ENCODE assay signal across 30 cellular contexts in genomic region chr15:25613113-25613512, GRCh38.
"Had no signal": no experiment of that assay in that cellular context is flagged by ENCODE, and none has a peak within 500 bp of the region (broad histone marks: within the 10 kb centered on the region; RNA-seq: fewer than 3 reads in every experiment).

No MANE protein-coding gene starts in this region.

- H3K9me3 Mint-ChIP-seq: activated CD4-positive, alpha-beta memory T cell treated with anti-CD3 and anti-CD28 coated beads for 36 hours; activated CD4-positive, alpha-beta T cell treated with anti-CD3 and anti-CD28 coated beads, Interleukin-2, amount 10 ng/mL, durations not matched to agents 24 days and 14 days; activated naive CD4-positive, alpha-beta T cell treated with anti-CD3 and anti-CD28 coated beads, Interleukin-2, amount 50 U/mL, for 24 hours; activated naive CD8-positive, alpha-beta T cell treated with anti-CD3 and anti-CD28 coated beads for 36 hours; activated naive CD8-positive, alpha-beta T cell treated with anti-CD3 and anti-CD28 coated beads, Interleukin-2, amount 50 U/mL, for 24 hours; activated T-helper 1 cell treated with anti-CD3 and anti-CD28 coated beads, Interleukin-12 subunit alpha, Interleukin-12 subunit beta, Interleukin-2, Interleukin-4 antibody, amounts not matched to agents 30 ng/mL and 10 ng/mL and 1 ng/mL, durations not matched to agents 14 hours and 24 hours and 36 hours; activated T-helper 2 cell treated with anti-CD3 and anti-CD28 coated beads, Interferon-gamma antibody, Interleukin-2, Interleukin-4, amounts not matched to agents 10 μg/mL and 5 μg/mL and 100 μg/mL, durations not matched to agents 14 hours and 24 hours and 36 hours had no signal

- H3K9me3 ChIP-seq: adrenal gland, body of pancreas, colonic mucosa had no signal

- H3K4me3 Mint-ChIP-seq: activated CD4-positive, alpha-beta memory T cell treated with anti-CD3 and anti-CD28 coated beads for 36 hours; activated CD4-positive, alpha-beta T cell treated with anti-CD3 and anti-CD28 coated beads for 36 hours; activated CD4-positive, alpha-beta T cell treated with anti-CD3 and anti-CD28 coated beads, Interleukin-2, amount 10 ng/mL, durations not matched to agents 24 days and 14 days; activated CD8-positive, alpha-beta memory T cell treated with anti-CD3 and anti-CD28 coated beads, Interleukin-2, amount 10 ng/mL, durations not matched to agents 7 days and 5 days; activated CD8-positive, alpha-beta T cell treated with anti-CD3 and anti-CD28 coated beads, Interleukin-2, amount 10 ng/mL, durations not matched to agents 7 days and 5 days; activated naive CD4-positive, alpha-beta T cell treated with anti-CD3 and anti-CD28 coated beads for 36 hours; activated naive CD4-positive, alpha-beta T cell treated with anti-CD3 and anti-CD28 coated beads, Interleukin-2, amount 50 U/mL, for 24 hours; activated naive CD8-positive, alpha-beta T cell treated with anti-CD3 and anti-CD28 coated beads for 36 hours; activated naive CD8-positive, alpha-beta T cell treated with anti-CD3 and anti-CD28 coated beads, Interleukin-2, amount 50 U/mL, for 24 hours; activated T-helper 1 cell treated with anti-CD3 and anti-CD28 coated beads, Interleukin-12 subunit alpha, Interleukin-12 subunit beta, Interleukin-2, Interleukin-4 antibody, amounts not matched to agents 30 ng/mL and 10 ng/mL and 1 ng/mL, durations not matched to agents 14 hours and 24 hours and 36 hours had no signal

- ATAC-seq: activated CD4-positive, alpha-beta T cell treated with anti-CD3 and anti-CD28 coated beads for 36 hours; activated CD8-positive, alpha-beta memory T cell treated with anti-CD3 and anti-CD28 coated beads, Interleukin-2, amount 10 ng/mL, durations not matched to agents 7 days and 5 days; activated CD8-positive, alpha-beta T cell treated with anti-CD3 and anti-CD28 coated beads, Interleukin-2, amount 10 ng/mL, durations not matched to agents 7 days and 5 days; activated naive CD8-positive, alpha-beta T cell treated with anti-CD3 and anti-CD28 coated beads, Interleukin-2, amount 50 U/mL, for 24 hours; body of pancreas; esophagus mucosa had no signal

- H3K4me1 Mint-ChIP-seq: activated CD4-positive, alpha-beta T cell treated with anti-CD3 and anti-CD28 coated beads for 36 hours; activated CD4-positive, alpha-beta T cell treated with anti-CD3 and anti-CD28 coated beads, Interleukin-2, amount 10 ng/mL, durations not matched to agents 24 days and 14 days; activated CD8-positive, alpha-beta memory T cell treated with anti-CD3 and anti-CD28 coated beads, Interleukin-2, amount 10 ng/mL, durations not matched to agents 7 days and 5 days; activated naive CD4-positive, alpha-beta T cell treated with anti-CD3 and anti-CD28 coated beads, Interleukin-2, amount 50 U/mL, for 24 hours; activated naive CD8-positive, alpha-beta T cell treated with anti-CD3 and anti-CD28 coated beads for 36 hours; activated naive CD8-positive, alpha-beta T cell treated with anti-CD3 and anti-CD28 coated beads, Interleukin-2, amount 50 U/mL, for 24 hours had no signal

- H3K36me3 Mint-ChIP-seq: activated CD4-positive, alpha-beta memory T cell treated with anti-CD3 and anti-CD28 coated beads for 36 hours; activated CD8-positive, alpha-beta memory T cell treated with anti-CD3 and anti-CD28 coated beads, Interleukin-2, amount 10 ng/mL, durations not matched to agents 7 days and 5 days; activated naive CD4-positive, alpha-beta T cell treated with anti-CD3 and anti-CD28 coated beads, Interleukin-2, amount 50 U/mL, for 24 hours; activated naive CD8-positive, alpha-beta T cell treated with anti-CD3 and anti-CD28 coated beads for 36 hours had no signal

- H3K4me3 ChIP-seq: adrenal gland, body of pancreas, colonic mucosa had no signal

- FAIRE-seq: endometrium, frontal cortex had no signal

- DNase-seq: activated CD4-positive, alpha-beta memory T cell treated with anti-CD3 and anti-CD28 coated beads for 36 hours; activated CD4-positive, alpha-beta T cell treated with anti-CD3 and anti-CD28 coated beads for 36 hours; activated CD4-positive, alpha-beta T cell treated with anti-CD3 and anti-CD28 coated beads, Interleukin-2, amount 10 ng/mL, durations not matched to agents 24 days and 14 days; activated CD4-positive, CD25-positive, alpha-beta regulatory T cell; activated CD4-positive, CD25-positive, alpha-beta regulatory T cell treated with anti-CD3 and anti-CD28 coated beads, Interleukin-2, amount 50 U/mL, for 72 hours; activated CD8-positive, alpha-beta memory T cell treated with anti-CD3 and anti-CD28 coated beads, Interleukin-2, amount 10 ng/mL, durations not matched to agents 7 days and 5 days; activated CD8-positive, alpha-beta memory T cell treated with anti-CD3 and anti-CD28 coated beads, Interleukin-2, amount 50 U/mL, for 4 hours; activated CD8-positive, alpha-beta T cell treated with anti-CD3 and anti-CD28 coated beads, Interleukin-2, amount 10 ng/mL, durations not matched to agents 7 days and 5 days; activated effector memory CD4-positive, alpha-beta T cell treated with anti-CD3 and anti-CD28 coated beads, Interleukin-2, amount 50 U/mL, for 16 hours; activated naive CD4-positive, alpha-beta T cell treated with anti-CD3 and anti-CD28 coated beads for 36 hours; activated naive CD8-positive, alpha-beta T cell treated with anti-CD3 and anti-CD28 coated beads for 36 hours; activated naive CD8-positive, alpha-beta T cell treated with anti-CD3 and anti-CD28 coated beads, Interleukin-2, amount 50 U/mL, for 24 hours; activated T-cell treated with anti-CD3 and anti-CD28 coated beads, Interleukin-2, amount 50 U/mL, for 1 hour; activated T-cell treated with anti-CD3 and anti-CD28 coated beads, Interleukin-2, amount 50 U/mL, for 48 hours; adrenal gland; amygdala; aorta; body of pancreas; central memory CD4-positive, alpha-beta T cell; cerebellar nuclear complex; colonic mucosa; effector CD8-positive, alpha-beta T cell; foreskin fibroblast; T-helper 2 cell had no signal

- H3K36me3 ChIP-seq: adrenal gland, colonic mucosa had no signal

- H3K27ac Mint-ChIP-seq: activated CD4-positive, alpha-beta memory T cell treated with anti-CD3 and anti-CD28 coated beads for 36 hours; activated CD4-positive, alpha-beta T cell treated with anti-CD3 and anti-CD28 coated beads for 36 hours; activated CD4-positive, alpha-beta T cell treated with anti-CD3 and anti-CD28 coated beads, Interleukin-2, amount 10 ng/mL, durations not matched to agents 24 days and 14 days; activated CD8-positive, alpha-beta memory T cell treated with anti-CD3 and anti-CD28 coated beads, Interleukin-2, amount 10 ng/mL, durations not matched to agents 7 days and 5 days; activated CD8-positive, alpha-beta T cell treated with anti-CD3 and anti-CD28 coated beads, Interleukin-2, amount 10 ng/mL, durations not matched to agents 7 days and 5 days; activated naive CD4-positive, alpha-beta T cell treated with anti-CD3 and anti-CD28 coated beads for 36 hours; activated naive CD4-positive, alpha-beta T cell treated with anti-CD3 and anti-CD28 coated beads, Interleukin-2, amount 50 U/mL, for 24 hours; activated naive CD8-positive, alpha-beta T cell treated with anti-CD3 and anti-CD28 coated beads for 36 hours; activated naive CD8-positive, alpha-beta T cell treated with anti-CD3 and anti-CD28 coated beads, Interleukin-2, amount 50 U/mL, for 24 hours; activated T-helper 1 cell treated with anti-CD3 and anti-CD28 coated beads, Interleukin-12 subunit alpha, Interleukin-12 subunit beta, Interleukin-2, Interleukin-4 antibody, amounts not matched to agents 30 ng/mL and 10 ng/mL and 1 ng/mL, durations not matched to agents 14 hours and 24 hours and 36 hours; activated T-helper 2 cell treated with anti-CD3 and anti-CD28 coated beads, Interferon-gamma antibody, Interleukin-2, Interleukin-4, amounts not matched to agents 10 μg/mL and 5 μg/mL and 100 μg/mL, durations not matched to agents 14 hours and 24 hours and 36 hours had no signal

- H3K27me3 Mint-ChIP-seq: activated CD4-positive, alpha-beta memory T cell treated with anti-CD3 and anti-CD28 coated beads for 36 hours; activated CD4-positive, alpha-beta T cell treated with anti-CD3 and anti-CD28 coated beads for 36 hours; activated CD4-positive, alpha-beta T cell treated with anti-CD3 and anti-CD28 coated beads, Interleukin-2, amount 10 ng/mL, durations not matched to agents 24 days and 14 days; activated CD8-positive, alpha-beta memory T cell treated with anti-CD3 and anti-CD28 coated beads, Interleukin-2, amount 10 ng/mL, durations not matched to agents 7 days and 5 days had no signal

- H3K4me1 ChIP-seq: adrenal gland, body of pancreas, colonic mucosa had no signal

- H3K27me3 ChIP-seq: adrenal gland, body of pancreas, colonic mucosa had no signal

- H3K27ac ChIP-seq: adrenal gland, body of pancreas, colonic mucosa had no signal
